ENCODE assay signal across 24 cellular contexts in the genomic region with DNA sequence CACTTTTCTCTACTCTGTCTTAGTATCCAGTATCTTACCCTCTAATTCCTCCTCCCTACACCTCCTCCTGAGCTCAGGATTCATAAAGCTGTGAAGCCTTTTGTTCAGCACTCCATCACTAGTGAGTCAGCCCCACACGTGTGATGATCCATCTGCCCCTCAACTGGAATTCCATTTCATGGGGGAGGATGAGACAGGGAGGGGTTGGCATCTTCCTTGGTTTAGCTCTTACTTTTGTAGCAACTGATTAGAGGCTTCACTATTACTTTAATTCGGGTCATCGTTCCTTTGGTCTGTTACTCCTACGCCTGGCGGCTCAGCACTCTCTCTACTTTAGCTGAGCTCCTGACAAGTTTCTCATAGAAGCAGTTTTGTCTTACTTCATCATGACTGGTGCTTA. TPM values are rescaled to one million over a fixed set of nuclear protein-coding genes. Genes with fewer than 3 reads are reported as not detected.
DNase-seq lines count a peak whose midpoint lies in the region; ATAC-seq and TF ChIP-seq lines count a peak whose summit lies in the region.
"Had no signal": no experiment of that assay in that cellular context is flagged by ENCODE, and none has a peak within 500 bp of the region (broad histone marks: within the 10 kb centered on the region; RNA-seq: fewer than 3 reads in every experiment).

No MANE protein-coding gene starts in this region.

- peaks cover 6% of the 10 kb centered on the region for H3K27me3 Mint-ChIP-seq in progenitor cell of endocrine pancreas

- no peaks in the 10 kb centered on the region for H3K36me3 Mint-ChIP-seq in progenitor cell of endocrine pancreas (ENCODE audit: insufficient read depth)

- TF ChIP-seq CTCF in progenitor cell of endocrine pancreas (IDR thresholded peaks at IDR 0.05; ENCODE audit: unreplicated experiment), result no peak

- ATAC-seq in GM21717 (IDR thresholded peaks at IDR 0.05; ENCODE audit: unreplicated experiment) (no peak), GM19328 (IDR thresholded peaks at IDR 0.05; ENCODE audit: unreplicated experiment) (no peak)
- ATAC-seq: Right ventricle myocardium inferior had no signal

- no peak overlapping the region for H3K4me3 Mint-ChIP-seq in progenitor cell of endocrine pancreas (ENCODE audit: low read depth)
- H3K4me3 Mint-ChIP-seq: activated CD4-positive, alpha-beta memory T cell treated with anti-CD3 and anti-CD28 coated beads, Interleukin-2, amount 10 ng/mL, durations not matched to agents 7 days and 5 days; CD8-positive, alpha-beta memory T cell; stimulated activated naive CD8-positive, alpha-beta T cell treated with anti-CD3 and anti-CD28 coated beads, Interleukin-15, Interleukin-2, amounts not matched to agents 100 ng/mL and 50 ng/mL, for 24 hours had no signal

- H3K27ac Mint-ChIP-seq in progenitor cell of endocrine pancreas, result peak overlapping the region; percentile 26
- H3K27ac Mint-ChIP-seq: activated CD4-positive, alpha-beta memory T cell treated with anti-CD3 and anti-CD28 coated beads, Interleukin-2, amount 10 ng/mL, durations not matched to agents 7 days and 5 days; stimulated activated naive CD8-positive, alpha-beta T cell treated with anti-CD3 and anti-CD28 coated beads, Interleukin-15, Interleukin-2, amounts not matched to agents 100 ng/mL and 50 ng/mL, for 24 hours had no signal

- DNase-seq in HT1080 (ENCODE audit: low read depth) (peak; percentile 78), RPMI7951 (ENCODE audit: low read depth) (peak; percentile 50), kidney glomerular epithelial cell (lab: John Stamatoyannopoulos, UW) (peak; percentile 87), progenitor cell of endocrine pancreas (ENCODE audit: low spot score, unreplicated experiment) (no peak), occipital lobe (lab: John Stamatoyannopoulos, UW) (no peak), OCI-M1 (lab: John Stamatoyannopoulos, UW) (no peak)
- DNase-seq: activated CD4-positive, alpha-beta memory T cell treated with anti-CD3 and anti-CD28 coated beads, Interleukin-2, amount 10 ng/mL, durations not matched to agents 7 days and 5 days; activated CD4-positive, CD25-positive, alpha-beta regulatory T cell; activated gamma-delta T cell treated with Interleukin-2 at 50 U/mL for 16 hours; CD8-positive, alpha-beta memory T cell; cortex of kidney; H7; KBM-7; left lung; NCI-H1694 treated with DMSO at 0.1 percent for 48 hours; NCI-H526 treated with DMSO at 0.1 percent for 48 hours; stimulated activated CD4-positive, alpha-beta T cell treated with anti-CD3 and anti-CD28 coated beads, Interleukin-4, amount 100 ng/mL, for 24 hours; T-helper 9 cell; transverse colon had no signal

- H3K4me1 Mint-ChIP-seq in progenitor cell of endocrine pancreas (ENCODE audit: low read depth), result no peaks in the 10 kb centered on the region
- H3K4me1 Mint-ChIP-seq: activated CD4-positive, alpha-beta memory T cell treated with anti-CD3 and anti-CD28 coated beads, Interleukin-2, amount 10 ng/mL, durations not matched to agents 7 days and 5 days; CD8-positive, alpha-beta memory T cell had no signal

- no peaks in the 10 kb centered on the region for H3K9me3 Mint-ChIP-seq in progenitor cell of endocrine pancreas (ENCODE audit: low read depth)
- H3K9me3 Mint-ChIP-seq: activated CD4-positive, alpha-beta memory T cell treated with anti-CD3 and anti-CD28 coated beads, Interleukin-2, amount 10 ng/mL, durations not matched to agents 7 days and 5 days; stimulated activated naive CD8-positive, alpha-beta T cell treated with anti-CD3 and anti-CD28 coated beads, Interleukin-15, Interleukin-2, amounts not matched to agents 100 ng/mL and 50 ng/mL, for 24 hours had no signal

RNA-seq across cellular contexts. Expression of gene BTNL8, which starts 11.8 kb away (rescaled TPM):
- total RNA-seq in HT1080 (2014; rRNA removed; shearing (Covaris generic)), result 0.18 TPM in 1 of 2 replicates, not detected in the other
- polyA plus RNA-seq in HT1080 (2015; cell fraction: cytosol; rRNA removed), result not detected in 2 replicates
- polyA plus RNA-seq in HT1080 (2015; cell fraction: nucleus; rRNA removed), result not detected in 2 replicates
- 0.12 and 0.29 TPM in 2 replicates for total RNA-seq in RPMI7951 (2014; rRNA removed; shearing (Covaris generic))
- total RNA-seq in progenitor cell of endocrine pancreas (not detected in 2 replicates), occipital lobe (not detected)
- total RNA-seq: activated CD4-positive, alpha-beta memory T cell treated with anti-CD3 and anti-CD28 coated beads, Interleukin-2, amount 10 ng/mL, durations not matched to agents 7 days and 5 days; osteoblast had no signal
- polyA plus RNA-seq: CD8-positive, alpha-beta memory T cell had no signal

RNA-seq across cellular contexts. Expression of gene ZFP62, which starts 49.7 kb away (rescaled TPM):
- 16.1 and 16.2 TPM in 2 replicates for total RNA-seq in HT1080 (2014; rRNA removed; shearing (Covaris generic))
- polyA plus RNA-seq in HT1080 (2015; cell fraction: cytosol; rRNA removed), result 10.5 and 19.5 TPM in 2 replicates
- 28.6 and 36.8 TPM in 2 replicates for polyA plus RNA-seq in HT1080 (2015; cell fraction: nucleus; rRNA removed)
- total RNA-seq in RPMI7951 (2014; rRNA removed; shearing (Covaris generic)), result 15.0 and 16.0 TPM in 2 replicates
- total RNA-seq in progenitor cell of endocrine pancreas (62.0 and 63.1 TPM in 2 replicates), occipital lobe (52.3 TPM)

Comparison
In these comparisons a context has a peak if more than half of its experiments do, and no peak if none do; other contexts are left out.
1. DNase-seq: peak in HT1080 (single experiment), RPMI7951 (single experiment) and kidney glomerular epithelial cell (single experiment); none in progenitor cell of endocrine pancreas (single experiment), occipital lobe (single experiment) and OCI-M1 (single experiment).